12 cellular contexts compared by ENCODE assay signal in genomic region chr1:234631721-234632125, GRCh38. TPM values are rescaled to one million over a fixed set of nuclear protein-coding genes. Genes with fewer than 3 reads are reported as not detected.
DNase-seq lines count a peak whose midpoint lies in the region; ATAC-seq, FAIRE-seq and TF ChIP-seq lines count a peak whose summit lies in the region.
"Had no signal": no experiment of that assay in that cellular context is flagged by ENCODE, and none has a peak within 500 bp of the region (broad histone marks: within the 10 kb centered on the region; RNA-seq: fewer than 3 reads in every experiment).

No MANE protein-coding gene starts in this region.

- peak; percentile 68 for DNase-seq in GM03348 (ENCODE audit: low spot score)
- DNase-seq in RWPE1 (ENCODE audit: low spot score) = peak; percentile 71
- DNase-seq in fibroblast of lung (ENCODE audit: low read depth in 2 of 2) = peak; percentile 69 to 95
- no peak for DNase-seq in pancreas
- DNase-seq in 8988T = no peak
- no peak for DNase-seq in NCI-H2227 (lab: John Stamatoyannopoulos, UW; ENCODE audit: unreplicated experiment)
- no peak for DNase-seq in NCI-H526 treated with DMSO at 0.1 percent for 48 hours (lab: John Stamatoyannopoulos, UW)
- DNase-seq: NCI-H1417, SIG-M5, uterus had no signal

- H2AFZ ChIP-seq in fibroblast of lung (ENCODE audit: low read length) = no peak overlapping the region

- H3K9me3 ChIP-seq in fibroblast of lung (ENCODE audit: control insufficient read depth, insufficient read depth, low read depth, low read length) = no peaks in the 10 kb centered on the region
- H3K9me3 ChIP-seq in pancreas = no peaks in the 10 kb centered on the region
- H3K9me3 ChIP-seq: uterus had no signal

- H3K4me3 Mint-ChIP-seq in stimulated activated memory B cell treated with anti-CD40 and anti-IgM and Interleukin-4, amounts not matched to agents 10 μg/mL and 1 μg/mL and 100 μg/mL, for 72 hours = no peak overlapping the region

- CTCF ChIA-PET in RWPE1 (lab: Yijun Ruan, JAX) = interaction anchor here (0.7 kb wide), 1 partner anchor 15 kb away, joined by 4 read pairs; no protein-coding TSS in a partner anchor

- no peak overlapping the region for H3K27ac Mint-ChIP-seq in stimulated activated memory B cell treated with anti-CD40 and anti-IgM and Interleukin-4, amounts not matched to agents 10 μg/mL and 1 μg/mL and 100 μg/mL, for 72 hours

- POLR2A ChIA-PET in RWPE1 (lab: Yijun Ruan, JAX; ENCODE audit: low non-redundant PET) = no interaction called here

- H3K27ac ChIP-seq in RWPE1 (no peak overlapping the region), fibroblast of lung (ENCODE audit: insufficient read depth, low read length) (peak overlapping the region; percentile 26), pancreas (peak overlapping the region in 2 of 4 donors; percentile 64 to 66)
- H3K27ac ChIP-seq: uterus had no signal

- H3K4me1 Mint-ChIP-seq in stimulated activated memory B cell treated with anti-CD40 and anti-IgM and Interleukin-4, amounts not matched to agents 10 μg/mL and 1 μg/mL and 100 μg/mL, for 72 hours = peaks cover 12% of the 10 kb centered on the region

- no peaks in the 10 kb centered on the region for H3K36me3 ChIP-seq in fibroblast of lung (ENCODE audit: control insufficient read depth, insufficient read depth, low read length)
- H3K36me3 ChIP-seq in pancreas = no peaks in the 10 kb centered on the region
- H3K36me3 ChIP-seq: uterus had no signal

- no peaks in the 10 kb centered on the region for H3K27me3 Mint-ChIP-seq in stimulated activated memory B cell treated with anti-CD40 and anti-IgM and Interleukin-4, amounts not matched to agents 10 μg/mL and 1 μg/mL and 100 μg/mL, for 72 hours

- intact Hi-C loops in pancreas (cut with DNase I) = no loop called here

- ATAC-seq in pancreas = peak in 3 of 4 donors; percentile 50 to 76 (median 62)
- ATAC-seq in stimulated activated memory B cell treated with anti-CD40 and anti-IgM and Interleukin-4, amounts not matched to agents 10 μg/mL and 1 μg/mL and 100 μg/mL, for 72 hours = no peak

- peaks cover 10% of the 10 kb centered on the region for H3K4me1 ChIP-seq in fibroblast of lung (ENCODE audit: control insufficient read depth, extremely low read depth, insufficient read depth, low read length)
- peaks cover 0 to 8% (median 0%) of the 10 kb centered on the region in 3 donors for H3K4me1 ChIP-seq in pancreas
- H3K4me1 ChIP-seq: uterus had no signal

- H3K9ac ChIP-seq in fibroblast of lung (ENCODE audit: insufficient read depth, low read length) = no peak overlapping the region

- no peaks in the 10 kb centered on the region for H4K20me1 ChIP-seq in fibroblast of lung (ENCODE audit: control insufficient read depth, extremely low read depth, insufficient read depth, low read length)

- no peaks in the 10 kb centered on the region for H3K36me3 Mint-ChIP-seq in stimulated activated memory B cell treated with anti-CD40 and anti-IgM and Interleukin-4, amounts not matched to agents 10 μg/mL and 1 μg/mL and 100 μg/mL, for 72 hours

- no peaks in the 10 kb centered on the region for H3K27me3 ChIP-seq in fibroblast of lung (ENCODE audit: control insufficient read depth, insufficient read depth, low read length)
- H3K27me3 ChIP-seq in pancreas = no peaks in the 10 kb centered on the region
- H3K27me3 ChIP-seq: uterus had no signal

- H3K4me2 ChIP-seq in fibroblast of lung (ENCODE audit: extremely low read depth, insufficient read depth, low read length) = peak overlapping the region; percentile 62

- no peaks in the 10 kb centered on the region for H3K9me3 Mint-ChIP-seq in stimulated activated memory B cell treated with anti-CD40 and anti-IgM and Interleukin-4, amounts not matched to agents 10 μg/mL and 1 μg/mL and 100 μg/mL, for 72 hours

- H3K4me3 ChIP-seq in fibroblast of lung (replicated peaks in 1 of 4; ENCODE audit: control extremely low read depth in 1 of 4, insufficient read depth in 1 of 4, low read depth in 3 of 4, low read length in 4 of 4) = no peak overlapping the region
- no peak overlapping the region for H3K4me3 ChIP-seq in pancreas
- H3K4me3 ChIP-seq: uterus had no signal

- TF ChIP-seq CTCF in RWPE1 (conservative IDR thresholded peaks at IDR 0.05; ENCODE audit: low read depth) (no peak), fibroblast of lung (conservative IDR thresholded peaks at IDR 0.05 in 1 of 2, IDR thresholded peaks at IDR 0.05 in 1 of 2; ENCODE audit: low read depth in 1 of 2, low read length in 2 of 2) (no peak), pancreas (IDR thresholded peaks at IDR 0.05) (no peak)

- no peak for FAIRE-seq in pancreas (lab: Jason Lieb, UNC)
- FAIRE-seq: G401.6 had no signal

- H3K79me2 ChIP-seq in fibroblast of lung (ENCODE audit: control insufficient read depth, insufficient read depth, low read length) = no peaks in the 10 kb centered on the region

- 51 to 68% methylated on average over 1 of the region's 1 CpG for WGBS in pancreas, 2 donors

RNA-seq across cellular contexts. Expression of gene IRF2BP2, which starts 21.7 kb away (rescaled TPM):
- total RNA-seq in fibroblast of lung (71.8 and 113 TPM in 2 replicates), pancreas (10 to 100 TPM; 47.0 to 95.6 (median 55.0) TPM)
- polyA plus RNA-seq in fibroblast of lung (17.8 and 28.2 TPM in 2 replicates), pancreas (10 to 100 TPM; 57.2 to 93.6 TPM)
- 28.9 and 44.7 TPM in 2 replicates for polyA plus RNA-seq in fibroblast of lung (2012)
- polyA minus RNA-seq in fibroblast of lung (ENCODE audit: low replicate concordance) = 38.6 and 48.1 TPM in 2 replicates

Comparison
In these comparisons a context has a peak if more than half of its experiments do, and no peak if none do; other contexts are left out.
1. DNase-seq: peak in GM03348 (single experiment), RWPE1 (single experiment) and fibroblast of lung (2 of 2); none in pancreas (0 of 6), 8988T (single experiment), NCI-H2227 (single experiment) and NCI-H526 treated with DMSO at 0.1 percent for 48 hours (single experiment).